ENCODE assay signal across 14 cellular contexts in genomic region chr19:33624586-33625153, GRCh38. TPM values are rescaled to one million over a fixed set of nuclear protein-coding genes. Genes with fewer than 3 reads are reported as not detected.
DNase-seq lines count a peak whose midpoint lies in the region; ATAC-seq and TF ChIP-seq lines count a peak whose summit lies in the region.
"Had no signal": no experiment of that assay in that cellular context is flagged by ENCODE, and none has a peak within 500 bp of the region (broad histone marks: within the 10 kb centered on the region; RNA-seq: fewer than 3 reads in every experiment).

No MANE protein-coding gene starts in this region.

- no peaks in the 10 kb centered on the region for H3K36me3 Mint-ChIP-seq in brain
- H3K36me3 Mint-ChIP-seq: CD4-positive, alpha-beta memory T cell had no signal

- H3K9me3 Mint-ChIP-seq in brain = peaks cover 0 to 2% (median 0%) of the 10 kb centered on the region in 5 experiments
- H3K9me3 Mint-ChIP-seq: CD4-positive, alpha-beta memory T cell had no signal

- H3K27ac Mint-ChIP-seq in brain = peak overlapping the region in 2 of 5 experiments; percentile 16 to 45
- H3K27ac Mint-ChIP-seq: CD4-positive, alpha-beta memory T cell had no signal

- peak overlapping the region; percentile 64 to 87 (median 86) for H3K4me3 Mint-ChIP-seq in brain

- no peak for ATAC-seq in GM21390 (IDR thresholded peaks at IDR 0.05; ENCODE audit: unreplicated experiment)
- ATAC-seq in GM18868 (IDR thresholded peaks at IDR 0.05; ENCODE audit: unreplicated experiment) = no peak

- no peak for TF ChIP-seq CTCF in brain (conservative IDR thresholded peaks at IDR 0.05)

- peaks cover 19% of the 10 kb centered on the region for H3K4me1 Mint-ChIP-seq in brain
- H3K4me1 Mint-ChIP-seq: CD4-positive, alpha-beta memory T cell had no signal

- peaks cover 84% of the 10 kb centered on the region for H3K27me3 Mint-ChIP-seq in brain

- DNase-seq in CMK (ENCODE audit: low read depth) = peak; percentile 27
- peak; percentile 54 for DNase-seq in NCI-H2171 treated with DMSO at 0.1 percent for 48 hours (lab: John Stamatoyannopoulos, UW)
- DNase-seq in retina = peak; percentile 17
- no peak for DNase-seq in effector CD4-positive, alpha-beta T cell
- DNase-seq: BE2C; CD4-positive, alpha-beta memory T cell; NCI-H1092 treated with DMSO at 0.1 percent for 48 hours; NCI-H146; NCI-H2227 treated with DMSO at 0.1 percent for 48 hours; PC-9; SIG-M5 had no signal

RNA-seq across cellular contexts. Expression of gene CHST8, which starts 2.9 kb away (rescaled TPM):
- polyA plus RNA-seq in brain (ENCODE audit: insufficient read depth, low read depth, low replicate concordance) = 4.0 TPM
- polyA plus RNA-seq: CD4-positive, alpha-beta memory T cell had no signal
